In genomic region chr4:1193206-1194027, GRCh38 we compare ENCODE assay signal across 1 cellular context.
TF ChIP-seq lines count a peak whose summit lies in the region.

No MANE protein-coding gene starts in this region.

TF ChIP-seq in HepG2, 621 proteins besides CTCF, POLR2A, EP300 and RAD21:
- TF ChIP-seq ATF4 (CRISPR knock-in tag; IDR thresholded peaks at IDR 0.05) (no peak), ZSCAN29 (CRISPR knock-in tag; conservative IDR thresholded peaks at IDR 0.05) (no peak), AGO2 (optimal IDR thresholded peaks at IDR 0.05; ENCODE audit: low read depth, low read length) (peak; percentile 61), DZIP1 (CRISPR knock-in tag; IDR thresholded peaks at IDR 0.05) (no peak)
TF ChIP-seq in HepG2: peak in this region for 1.
